In genomic region chr14:63877594-63877993, GRCh38 we compare ENCODE assay signal across 18 cellular contexts. TPM values are rescaled to one million over a fixed set of nuclear protein-coding genes. Genes with fewer than 3 reads are reported as not detected.
DNase-seq lines count a peak whose midpoint lies in the region; ATAC-seq and TF ChIP-seq lines count a peak whose summit lies in the region.
"Had no signal": no experiment of that assay in that cellular context is flagged by ENCODE, and none has a peak within 500 bp of the region (broad histone marks: within the 10 kb centered on the region; RNA-seq: fewer than 3 reads in every experiment).

No MANE protein-coding gene starts in this region.

- POLR2A ChIA-PET in OCI-LY7 (lab: Charles Lee), result interaction anchor here (1.1 to 1.4 kb wide), 2 partner anchors 11 to 31 kb away, joined by 3 read pairs; no protein-coding TSS in a partner anchor

- CTCF ChIA-PET in OCI-LY7 (lab: Charles Lee; ENCODE audit: unreplicated experiment), result no interaction called here

- H3K4me3 ChIP-seq in right cardiac atrium (ENCODE audit: low read length) (no peak overlapping the region), fibroblast of villous mesenchyme (ENCODE audit: low read depth, low read length) (no peak overlapping the region), sigmoid colon (no peak overlapping the region), OCI-LY7 (ENCODE audit: low read depth, low read length, poor library complexity, severe bottlenecking) (no peak overlapping the region)
- H3K4me3 ChIP-seq: K562 had no signal

- TF ChIP-seq CTCF in fibroblast of villous mesenchyme (IDR thresholded peaks at IDR 0.05; ENCODE audit: insufficient read depth, low read depth, low read length) (no peak), sigmoid colon (IDR thresholded peaks at IDR 0.05) (no peak), OCI-LY7 (conservative IDR thresholded peaks at IDR 0.05; ENCODE audit: low read length) (no peak)

- BruUV-seq in OCI-LY7 (replicated peaks; lab: Mats Ljungman, UMichigan), result no TSS peak

- no peak overlapping the region for H2AFZ ChIP-seq in OCI-LY7 (ENCODE audit: low read length)

- H3K9me3 ChIP-seq in right cardiac atrium (ENCODE audit: control insufficient read depth, low read length), result no peaks in the 10 kb centered on the region
- no peaks in the 10 kb centered on the region for H3K9me3 ChIP-seq in sigmoid colon
- H3K9me3 ChIP-seq in OCI-LY7 (ENCODE audit: low read length), result no peaks in the 10 kb centered on the region

- DNase-seq in right cardiac atrium (no peak), left ventricle myocardium superior (no peak), fibroblast of villous mesenchyme (ENCODE audit: low read depth) (peak; percentile 36), sigmoid colon (no peak), OCI-LY7 (ENCODE audit: low spot score) (no peak), NOMO-1 (lab: John Stamatoyannopoulos, UW; ENCODE audit: unreplicated experiment in 2 of 2) (no peak), NCI-H2107 (lab: John Stamatoyannopoulos, UW) (no peak)
- DNase-seq: activated CD4-positive, alpha-beta T cell treated with anti-CD3 and anti-CD28 coated beads, Interleukin-2, amount 10 ng/mL, durations not matched to agents 24 days and 14 days; activated CD8-positive, alpha-beta memory T cell treated with anti-CD3 and anti-CD28 coated beads, Interleukin-2, amount 50 U/mL, for 4 hours; activated naive CD4-positive, alpha-beta T cell; H7; hypothalamus; kidney glomerular epithelial cell; midbrain; NCI-H1092 treated with DMSO at 0.1 percent for 48 hours; NCI-H748 treated with DMSO at 0.1 percent for 48 hours had no signal

- no peak for TF ChIP-seq EP300 in sigmoid colon (IDR thresholded peaks at IDR 0.05)

- TF ChIP-seq POLR2A in sigmoid colon (IDR thresholded peaks at IDR 0.05), result no peak

- H4K20me1 ChIP-seq in OCI-LY7 (ENCODE audit: insufficient read depth, low read length), result no peaks in the 10 kb centered on the region

- ATAC-seq in right cardiac atrium (no peak), left ventricle myocardium superior (no peak), HG03442 (IDR thresholded peaks at IDR 0.05; ENCODE audit: unreplicated experiment) (no peak)
- ATAC-seq: K562 had no signal

- peaks cover 86% of the 10 kb centered on the region for H3K79me2 ChIP-seq in OCI-LY7 (ENCODE audit: insufficient read depth, low read depth, low read length)

- H3K36me3 ChIP-seq in sigmoid colon (no peaks in the 10 kb centered on the region), OCI-LY7 (ENCODE audit: insufficient read depth, low read length) (peaks cover 24% of the 10 kb centered on the region)

- no peaks in the 10 kb centered on the region for H3K9me2 ChIP-seq in OCI-LY7 (ENCODE audit: insufficient read depth, low read length)

- H3K27me3 ChIP-seq in right cardiac atrium (ENCODE audit: control insufficient read depth, insufficient read depth) (no peaks in the 10 kb centered on the region), sigmoid colon (no peaks in the 10 kb centered on the region)

- WGBS in right cardiac atrium, result 82% methylated on average over 3 of the region's 3 CpGs
- 26 to 69% methylated on average over 3 of the region's 3 CpGs for WGBS in sigmoid colon, 2 donors

- intact Hi-C loops in right cardiac atrium (cut with DNase I), result no loop called here
- intact Hi-C loops in left ventricle myocardium superior (cut with micrococcal nuclease), result no loop called here
- intact Hi-C loops in sigmoid colon (cut with DNase I), result no loop called here
- intact Hi-C loops in OCI-LY7 (cut with micrococcal nuclease; ENCODE audit: unreplicated experiment), result no loop called here

- H3K27ac ChIP-seq in right cardiac atrium (ENCODE audit: low read length) (peak overlapping the region; percentile 30), sigmoid colon (peak overlapping the region in 3 of 4 donors; percentile 59 to 66 (median 60)), OCI-LY7 (ENCODE audit: low read depth, low read length, poor library complexity, severe bottlenecking) (no peak overlapping the region)

- H3K4me1 ChIP-seq in right cardiac atrium (ENCODE audit: control insufficient read depth, insufficient read depth, low read length) (peaks cover 9% of the 10 kb centered on the region), sigmoid colon (peaks cover 0 to 29% (median 24%) of the 10 kb centered on the region in 4 donors), OCI-LY7 (ENCODE audit: insufficient read depth, low read length, poor library complexity, severe bottlenecking) (peaks cover 22% of the 10 kb centered on the region)

- H3K4me2 ChIP-seq in OCI-LY7 (ENCODE audit: low read length), result no peak overlapping the region

RNA-seq across cellular contexts. Expression of gene SYNE2, which starts 24.8 kb away (rescaled TPM):
- total RNA-seq in right cardiac atrium (100 to 1,000 TPM in 3 of 4 donors, 10 to 100 TPM in 1; 83.7 to 229 (median 157) TPM), left ventricle myocardium superior (259 TPM), fibroblast of villous mesenchyme (13.4 and 15.8 TPM in 2 replicates), sigmoid colon (10 to 100 TPM; 40.7 to 70.6 (median 56.2) TPM), OCI-LY7 (2022) (212 and 232 TPM in 2 replicates)
- polyA plus RNA-seq in right cardiac atrium (189 TPM), sigmoid colon (10 to 100 TPM; 25.8 to 66.9 (median 45.1) TPM)
- total RNA-seq in OCI-LY7 (2014; rRNA removed; shearing (Covaris generic)), result 131 and 150 TPM in 2 replicates
